8 cellular contexts compared by ENCODE assay signal in the genomic region with DNA sequence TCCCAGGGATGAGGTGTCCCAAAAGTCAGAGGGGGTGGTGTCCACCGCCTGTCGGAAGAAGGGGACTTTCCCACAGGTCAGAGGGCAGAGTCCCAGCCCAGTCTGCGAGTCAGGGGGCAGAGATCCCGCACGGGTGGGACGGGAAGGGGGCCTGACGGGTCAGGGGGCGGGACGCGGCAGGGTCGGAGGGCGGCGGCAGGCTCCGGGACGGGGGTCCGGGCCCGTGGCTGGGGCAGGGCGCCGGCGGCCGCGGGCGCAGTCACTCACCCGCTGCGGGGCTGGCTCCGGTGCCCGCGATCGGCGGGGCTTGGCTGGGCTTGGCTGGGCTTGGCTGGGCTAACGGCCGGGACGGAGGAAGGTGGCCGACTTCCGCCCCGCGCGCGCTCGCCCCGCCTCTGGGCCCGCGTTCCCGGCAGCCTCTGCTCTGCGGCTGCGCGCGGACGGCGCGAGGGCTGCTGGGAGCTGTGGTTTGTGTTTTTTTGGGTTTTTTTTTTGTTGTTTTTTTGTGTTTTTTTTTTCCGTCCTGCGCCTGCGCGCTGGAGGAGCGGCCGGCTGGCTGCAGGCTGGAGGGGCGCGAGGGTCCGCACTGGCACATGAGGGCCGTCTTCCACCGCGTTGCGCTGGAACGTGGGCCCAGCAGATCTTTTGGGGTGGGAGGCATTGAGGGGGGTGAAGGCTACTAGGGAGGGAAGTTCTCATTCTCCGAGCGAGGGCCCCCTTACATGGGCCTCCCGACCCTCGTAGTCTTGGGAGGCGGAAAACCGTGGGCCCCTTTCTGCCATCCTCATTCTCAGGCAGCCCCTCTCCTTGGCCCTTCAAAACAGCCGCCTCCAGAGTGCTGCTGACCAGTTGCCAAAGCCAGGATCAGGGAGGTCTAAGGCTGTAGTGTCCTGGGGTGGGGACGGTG. TPM values are rescaled to one million over a fixed set of nuclear protein-coding genes. Genes with fewer than 3 reads are reported as not detected.
DNase-seq lines count a peak whose midpoint lies in the region; ATAC-seq and TF ChIP-seq lines count a peak whose summit lies in the region.

Gene CANT1, minus strand, starts transcription at position 368 of the 907 bp plus-strand sequence. CDS start 12,142 bp downstream, outside the sequence.

- peak within 1 kb of the TSS; percentile 95 for H3K27ac ChIP-seq in DND-41 (ENCODE audit: low read length)
- peak within 1 kb of the TSS; percentile 95 for H3K27ac ChIP-seq in suprapubic skin

- peak within 1 kb of the TSS; percentile 90 for H3K4me2 ChIP-seq in DND-41 (ENCODE audit: insufficient read depth, low read length)

- peak in 1 of 2 donors; percentile 25 for TF ChIP-seq POLR2A in suprapubic skin (IDR thresholded peaks at IDR 0.05)

- H3K4me1 ChIP-seq in DND-41 (ENCODE audit: insufficient read depth, low read length) (peaks cover 47% of the 10 kb centered on the region), suprapubic skin (peaks cover 52% of the 10 kb centered on the region)

- peaks cover 19% of the 10 kb centered on the region for H3K36me3 ChIP-seq in DND-41 (ENCODE audit: insufficient read depth, low read length)
- no peaks in the 10 kb centered on the region for H3K36me3 ChIP-seq in suprapubic skin

- WGBS in suprapubic skin = 2% methylated on average over 36 of the region's 73 CpGs

- peak within 1 kb of the TSS; percentile 96 for H2AFZ ChIP-seq in DND-41 (ENCODE audit: low read depth, low read length)

- H3K79me2 ChIP-seq in DND-41 (ENCODE audit: insufficient read depth, low read length) = peaks cover 52% of the 10 kb centered on the region

- H3K27me3 ChIP-seq in DND-41 (ENCODE audit: insufficient read depth, low read length, poor library complexity) (no peaks in the 10 kb centered on the region), suprapubic skin (no peaks in the 10 kb centered on the region)

- peak within 1 kb of the TSS; percentile 97 for H3K9ac ChIP-seq in DND-41 (ENCODE audit: low read depth, low read length)

- in situ Hi-C loops in KBM-7 (cut with MboI; ENCODE audit: low pct_unique_long_range_greater_than_20kb, low sequenced_read_pairs) = no loop called here
- in situ Hi-C loops in SK-MEL-5 (cut with HindIII; ENCODE audit: low pct_unique_long_range_greater_than_20kb, low sequenced_read_pairs) = no loop called here

- ATAC-seq in DND-41 (ENCODE audit: insufficient read depth, low read depth) (peak; percentile 90), GM21619 (IDR thresholded peaks at IDR 0.05; ENCODE audit: unreplicated experiment) (peak; percentile 91)

- H3K4me3 ChIP-seq in DND-41 (ENCODE audit: low read depth in 1 of 2, low read length in 2 of 2) (peak within 1 kb of the TSS; percentile 99 to 100), suprapubic skin (peak within 1 kb of the TSS; percentile 90)

- H3K9me3 ChIP-seq in DND-41 (ENCODE audit: insufficient read depth, low read length, severe bottlenecking) (peaks cover 10% of the 10 kb centered on the region), suprapubic skin (no peaks in the 10 kb centered on the region)

- no peak for TF ChIP-seq CTCF in DND-41 (IDR thresholded peaks at IDR 0.05; ENCODE audit: borderline replicate concordance, extremely low read depth, low read length, poor library complexity, severe bottlenecking)
- TF ChIP-seq CTCF in suprapubic skin (IDR thresholded peaks at IDR 0.05) = no peak

- peaks cover 40% of the 10 kb centered on the region for H4K20me1 ChIP-seq in DND-41 (ENCODE audit: insufficient read depth, low read length)

- TF ChIP-seq EP300 in suprapubic skin (IDR thresholded peaks at IDR 0.05) = no peak

- peak; percentile 86 for DNase-seq in DND-41
- peak; percentile 92 for DNase-seq in KBM-7
- peak; percentile 95 for DNase-seq in SK-MEL-5 (ENCODE audit: low read depth, low spot score)
- peak; percentile 85 for DNase-seq in activated naive CD4-positive, alpha-beta T cell treated with Interleukin-2 at 50 U/mL for 16 hours
- peak; percentile 96 for DNase-seq in germinal center (ENCODE audit: low spot score)
- peak; percentile 47 for DNase-seq in occipital lobe (lab: John Stamatoyannopoulos, UW)
- DNase-seq in suprapubic skin (ENCODE audit: low spot score in 2 of 2) = peak; percentile 82 to 87

RNA-seq across cellular contexts. Expression of gene CANT1, which starts in this region (rescaled TPM):
- 104 and 107 TPM in 2 replicates for total RNA-seq in SK-MEL-5 (2014; rRNA removed; shearing (Covaris generic))
- 162 and 163 TPM in 2 replicates for polyA plus RNA-seq in SK-MEL-5 (2015; cell fraction: cytosol; rRNA removed)
- polyA plus RNA-seq in SK-MEL-5 (2015; cell fraction: nucleus; rRNA removed) = 25.6 and 45.7 TPM in 2 replicates
- total RNA-seq in occipital lobe (13.1 TPM), suprapubic skin (10 to 100 TPM; 21.8 to 37.4 (median 30.1) TPM)

Comparison
In these comparisons a context has a peak if more than half of its experiments do, and no peak if none do; other contexts are left out.
1. Peak in every context shown above with its lines: DNase-seq, ATAC-seq, H3K4me3 ChIP-seq and H3K27ac ChIP-seq.